Comparison of ENCODE assay signal across 29 cellular contexts in the genomic region with DNA sequence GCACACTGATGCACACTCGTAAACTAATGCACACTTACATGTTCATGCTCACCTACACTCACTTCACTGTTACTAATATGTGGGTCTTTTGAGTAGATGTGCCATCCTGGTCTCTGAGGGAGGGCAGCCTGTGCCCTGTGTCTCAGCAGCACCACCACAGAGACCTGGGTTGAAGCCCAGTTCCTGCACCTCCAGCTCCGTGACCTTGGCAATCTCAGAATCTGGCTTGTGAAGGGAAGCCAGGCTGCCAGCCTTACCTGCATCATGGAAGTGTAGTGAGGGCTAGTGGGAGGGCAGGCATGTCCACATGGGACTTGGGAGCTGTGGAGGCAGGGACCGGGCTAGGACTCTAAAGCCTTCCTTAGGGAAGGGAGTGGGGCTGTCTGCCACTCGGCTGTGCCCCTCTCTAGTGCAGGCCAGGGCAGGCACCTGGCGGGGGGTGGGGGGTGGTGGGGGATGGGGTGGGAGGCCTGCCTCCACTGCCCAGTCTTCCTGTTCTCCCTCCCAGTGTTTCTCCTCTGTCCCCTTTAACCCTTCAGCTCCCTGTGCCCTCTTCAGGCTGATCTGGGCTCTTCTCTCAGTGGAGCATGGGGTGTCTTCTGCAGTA. TPM values are rescaled to one million over a fixed set of nuclear protein-coding genes. Genes with fewer than 3 reads are reported as not detected.
DNase-seq lines count a peak whose midpoint lies in the region; ATAC-seq, FAIRE-seq and TF ChIP-seq lines count a peak whose summit lies in the region.
"Had no signal": no experiment of that assay in that cellular context is flagged by ENCODE, and none has a peak within 500 bp of the region (broad histone marks: within the 10 kb centered on the region; RNA-seq: fewer than 3 reads in every experiment).

No MANE protein-coding gene starts in this region.

- no peak overlapping the region for H3K4me3 Mint-ChIP-seq in glutamatergic neuron (ENCODE audit: unreplicated experiment)
- peak overlapping the region; percentile 73 for H3K4me3 Mint-ChIP-seq in neural progenitor cell
- H3K4me3 Mint-ChIP-seq: activated CD8-positive, alpha-beta T cell treated with anti-CD3 and anti-CD28 coated beads, Interleukin-2, amount 10 ng/mL, durations not matched to agents 7 days and 5 days; activated naive CD8-positive, alpha-beta T cell treated with anti-CD3 and anti-CD28 coated beads, Interleukin-2, amount 10 ng/mL, durations not matched to agents 7 days and 5 days; B cell; T-helper 1 cell treated with Interleukin-12 subunit alpha and Interleukin-12 subunit beta and Interleukin-4 antibody, amounts not matched to agents 30 μg/mL and 1 μg/mL, for 36 hours had no signal

- H2AFZ ChIP-seq in neural progenitor cell (replicated peaks) = peak overlapping the region; percentile 91

- H4K20me1 ChIP-seq in BLaER1 (no peaks in the 10 kb centered on the region), neural progenitor cell (ENCODE audit: low read depth) (no peaks in the 10 kb centered on the region)

- H3K4me3 ChIP-seq in BLaER1 (no peak overlapping the region), HUES48 (ENCODE audit: low read depth, low read length) (no peak overlapping the region), neural progenitor cell (peak overlapping the region; percentile 38)
- H3K4me3 ChIP-seq: ascending aorta, lung had no signal

- TF ChIP-seq CTCF in glutamatergic neuron (IDR thresholded peaks at IDR 0.05; ENCODE audit: partially characterized antibody, unreplicated experiment) (no peak), neural progenitor cell (IDR thresholded peaks at IDR 0.05) (no peak), D721Med (IDR thresholded peaks at IDR 0.05; ENCODE audit: insufficient read depth, missing control alignments) (no peak)

- H3K27me3 Mint-ChIP-seq in glutamatergic neuron (ENCODE audit: unreplicated experiment) = no peaks in the 10 kb centered on the region
- peaks cover 6% of the 10 kb centered on the region for H3K27me3 Mint-ChIP-seq in neural progenitor cell (ENCODE audit: insufficient read depth, low read depth)
- H3K27me3 Mint-ChIP-seq: activated naive CD8-positive, alpha-beta T cell treated with anti-CD3 and anti-CD28 coated beads, Interleukin-2, amount 10 ng/mL, durations not matched to agents 7 days and 5 days had no signal

- ATAC-seq in GM19463 (IDR thresholded peaks at IDR 0.05; ENCODE audit: unreplicated experiment) = no peak
- ATAC-seq: activated CD8-positive, alpha-beta T cell treated with anti-CD3 and anti-CD28 coated beads, Interleukin-2, amount 10 ng/mL, durations not matched to agents 7 days and 5 days; stimulated activated naive CD8-positive, alpha-beta T cell treated with anti-CD3 and anti-CD28 coated beads, Interleukin-15, Interleukin-2, amounts not matched to agents 100 U/mL and 50 U/mL, for 24 hours had no signal

- H3K27ac ChIP-seq in BLaER1 (no peak overlapping the region), HUES48 (ENCODE audit: low read depth, low read length) (peak overlapping the region; percentile 33), neural progenitor cell (no peak overlapping the region)
- H3K27ac ChIP-seq: ascending aorta had no signal

- no peaks in the 10 kb centered on the region for H3K79me2 ChIP-seq in neural progenitor cell (ENCODE audit: low read depth)

- TF ChIP-seq POLR2A in GM12891 (IDR thresholded peaks at IDR 0.05; ENCODE audit: low read depth, low read length) = no peak

- H3K4me1 ChIP-seq in BLaER1 (peaks cover 40% of the 10 kb centered on the region), HUES48 (ENCODE audit: control insufficient read depth, insufficient read depth, low read length) (peaks cover 28% of the 10 kb centered on the region), neural progenitor cell (peaks cover 20% of the 10 kb centered on the region)
- H3K4me1 ChIP-seq: ascending aorta had no signal

- peaks cover 44% of the 10 kb centered on the region for H3K4me1 Mint-ChIP-seq in glutamatergic neuron (ENCODE audit: low read depth, unreplicated experiment)
- peaks cover 38% of the 10 kb centered on the region for H3K4me1 Mint-ChIP-seq in neural progenitor cell
- H3K4me1 Mint-ChIP-seq: activated naive CD8-positive, alpha-beta T cell treated with anti-CD3 and anti-CD28 coated beads, Interleukin-2, amount 10 ng/mL, durations not matched to agents 7 days and 5 days; B cell had no signal

- H3K4me2 ChIP-seq in BLaER1 = peak overlapping the region; percentile 66
- H3K4me2 ChIP-seq in neural progenitor cell = peak overlapping the region; percentile 83
- H3K4me2 ChIP-seq: SK-N-SH had no signal

- no peaks in the 10 kb centered on the region for H3K36me3 Mint-ChIP-seq in glutamatergic neuron (ENCODE audit: unreplicated experiment)
- H3K36me3 Mint-ChIP-seq in neural progenitor cell = no peaks in the 10 kb centered on the region
- H3K36me3 Mint-ChIP-seq: activated naive CD8-positive, alpha-beta T cell treated with anti-CD3 and anti-CD28 coated beads, Interleukin-2, amount 10 ng/mL, durations not matched to agents 7 days and 5 days had no signal

- DNase-seq in glutamatergic neuron (no peak), neural progenitor cell (ENCODE audit: low spot score) (peak; percentile 38), AML-193 (lab: John Stamatoyannopoulos, UW) (no peak), D721Med (ENCODE audit: insufficient read length, low spot score) (no peak), GM12891 (ENCODE audit: insufficient read length, low spot score) (no peak)
- DNase-seq: activated CD4-positive, CD25-positive, alpha-beta regulatory T cell treated with anti-CD3 and anti-CD28 coated beads, Interleukin-2, amount 50 U/mL, for 72 hours; activated CD8-positive, alpha-beta T cell treated with anti-CD3 and anti-CD28 coated beads, Interleukin-2, amount 10 ng/mL, durations not matched to agents 7 days and 5 days; activated gamma-delta T cell; activated naive CD8-positive, alpha-beta T cell treated with anti-CD3 and anti-CD28 coated beads, Interleukin-2, amount 10 ng/mL, durations not matched to agents 7 days and 5 days; central memory CD4-positive, alpha-beta T cell; DMS153; NCI-H1417; NCI-H2081 treated with DMSO at 0.1 percent for 48 hours; NCI-H345; NCI-H748 treated with DMSO at 0.1 percent for 48 hours; SK-N-SH; stimulated activated CD4-positive, alpha-beta T cell treated with anti-CD3 and anti-CD28 coated beads, Interleukin-15, amount 100 ng/mL, for 24 hours; stimulated activated naive CD8-positive, alpha-beta T cell treated with anti-CD3 and anti-CD28 coated beads, Interleukin-15, Interleukin-2, amounts not matched to agents 100 U/mL and 50 U/mL, for 24 hours had no signal

- no peak overlapping the region for H3K9ac ChIP-seq in BLaER1
- no peak overlapping the region for H3K9ac ChIP-seq in HUES48 (ENCODE audit: low read depth, low read length)
- no peak overlapping the region for H3K9ac ChIP-seq in neural progenitor cell
- H3K9ac ChIP-seq: SK-N-SH had no signal

- H3K27ac Mint-ChIP-seq in glutamatergic neuron (ENCODE audit: unreplicated experiment) (peak overlapping the region; percentile 28), neural progenitor cell (peak overlapping the region; percentile 95)
- H3K27ac Mint-ChIP-seq: activated CD8-positive, alpha-beta T cell treated with anti-CD3 and anti-CD28 coated beads, Interleukin-2, amount 10 ng/mL, durations not matched to agents 7 days and 5 days; activated naive CD8-positive, alpha-beta T cell treated with anti-CD3 and anti-CD28 coated beads, Interleukin-2, amount 10 ng/mL, durations not matched to agents 7 days and 5 days; B cell; progenitor cell of endocrine pancreas; T-helper 1 cell treated with Interleukin-12 subunit alpha and Interleukin-12 subunit beta and Interleukin-4 antibody, amounts not matched to agents 30 μg/mL and 1 μg/mL, for 36 hours had no signal

- H3K36me3 ChIP-seq in BLaER1 (no peaks in the 10 kb centered on the region), HUES48 (ENCODE audit: control insufficient read depth, insufficient read depth, low read length) (no peaks in the 10 kb centered on the region; the same call in 1 of the 2 replicates), neural progenitor cell (no peaks in the 10 kb centered on the region)
- H3K36me3 ChIP-seq: ascending aorta had no signal

- FAIRE-seq in D721Med (lab: Jason Lieb, UNC) = no peak
- no peak for FAIRE-seq in GM12891 (lab: Jason Lieb, UNC)
- FAIRE-seq: endothelial cell of umbilical vein, H54, TTC549 had no signal

- H3K27me3 ChIP-seq in BLaER1 (no peaks in the 10 kb centered on the region), HUES48 (ENCODE audit: control insufficient read depth, insufficient read depth, low read length) (no peaks in the 10 kb centered on the region; the same call in 1 of the 2 replicates), neural progenitor cell (peaks cover 4% of the 10 kb centered on the region)
- H3K27me3 ChIP-seq: ascending aorta had no signal

- H3K9me3 Mint-ChIP-seq in glutamatergic neuron (ENCODE audit: unreplicated experiment) (peaks cover 7% of the 10 kb centered on the region), neural progenitor cell (no peaks in the 10 kb centered on the region)
- H3K9me3 Mint-ChIP-seq: activated naive CD8-positive, alpha-beta T cell treated with anti-CD3 and anti-CD28 coated beads, Interleukin-2, amount 10 ng/mL, durations not matched to agents 7 days and 5 days; T-helper 1 cell treated with Interleukin-12 subunit alpha and Interleukin-12 subunit beta and Interleukin-4 antibody, amounts not matched to agents 30 μg/mL and 1 μg/mL, for 36 hours had no signal

- H3K9me3 ChIP-seq in BLaER1 (no peaks in the 10 kb centered on the region), HUES48 (ENCODE audit: control insufficient read depth, insufficient read depth, low read length) (no peaks in the 10 kb centered on the region), neural progenitor cell (ENCODE audit: low read depth) (no peaks in the 10 kb centered on the region)
- H3K9me3 ChIP-seq: ascending aorta, SK-N-SH had no signal

- peaks cover 10% of the 10 kb centered on the region for H3F3A ChIP-seq in neural progenitor cell (ENCODE audit: low read depth)

TF ChIP-seq in GM12891, 5 proteins besides CTCF, POLR2A, EP300 and RAD21:
- TF ChIP-seq TAF1 (IDR thresholded peaks at IDR 0.05; ENCODE audit: low read depth, low read length) = no peak
- TF ChIP-seq SPI1 (IDR thresholded peaks at IDR 0.05; ENCODE audit: low read depth, low read length) = no peak
- no peak for TF ChIP-seq POU2F2 (IDR thresholded peaks at IDR 0.05; ENCODE audit: low read depth, low read length)
- no peak for TF ChIP-seq POLR2AphosphoS5 (IDR thresholded peaks at IDR 0.05; ENCODE audit: low read depth, low read length)
- no peak for TF ChIP-seq PAX5 (IDR thresholded peaks at IDR 0.05; ENCODE audit: insufficient read depth, low read length, severe bottlenecking)

RNA-seq across cellular contexts. Expression of a gene that starts 8.1 kb away (rescaled TPM):
- total RNA-seq in glutamatergic neuron (ENCODE audit: unreplicated experiment) (51.9 TPM), neural progenitor cell (ENCODE audit: low replicate concordance) (7.4 and 8.5 TPM in 2 replicates)
- 4.3 TPM for polyA plus RNA-seq in GM12891 (2012; ENCODE audit: low read depth, missing spikeins)
